Comparison of ENCODE assay signal across 11 cellular contexts in genomic region chr6:15897063-15897934, GRCh38.
DNase-seq lines count a peak whose midpoint lies in the region; ATAC-seq, FAIRE-seq and TF ChIP-seq lines count a peak whose summit lies in the region.
"Had no signal": no experiment of that assay in that cellular context is flagged by ENCODE, and none has a peak within 500 bp of the region (broad histone marks: within the 10 kb centered on the region; RNA-seq: fewer than 3 reads in every experiment).

No MANE protein-coding gene starts in this region.

- DNase-seq in GM12878 (ENCODE audit: low read depth, low spot score) (no peak), right lobe of liver (peak in 2 of 3 donors; percentile 27 to 55), stromal cell of bone marrow (ENCODE audit: low read depth) (peak; percentile 58), KG1 (lab: John Stamatoyannopoulos, UW) (no peak), SKM-1 treated with dmso at 0.1 percent for 144 hours (lab: John Stamatoyannopoulos, UW; ENCODE audit: unreplicated experiment) (no peak)
- no peak for DNase-seq in activated CD4-positive, CD25-positive, alpha-beta regulatory T cell treated with anti-CD3 and anti-CD28 coated beads, Interleukin-2, amount 50 U/mL, for 72 hours
- DNase-seq: stimulated activated naive CD8-positive, alpha-beta T cell treated with anti-CD3 and anti-CD28 coated beads, Interleukin-15, amount 100 ng/mL, for 72 hours had no signal

- H3K9ac ChIP-seq in HUES6 (ENCODE audit: low read length) (no peak overlapping the region), GM12878 (ENCODE audit: control insufficient read depth, insufficient read depth, low read length) (no peak overlapping the region)

- H3K36me3 ChIP-seq in HUES6 (ENCODE audit: control insufficient read depth, insufficient read depth, low read length) = no peaks in the 10 kb centered on the region
- no peaks in the 10 kb centered on the region for H3K36me3 ChIP-seq in GM12878 (ENCODE audit: control insufficient read depth in 2 of 2, insufficient read depth in 2 of 2, low read length in 1 of 2)
- H3K36me3 ChIP-seq in right lobe of liver = no peaks in the 10 kb centered on the region
- H3K36me3 ChIP-seq: prostate gland had no signal

- POLR2A ChIA-PET in GM12878 (lab: Charles Lee) = interaction anchor here (0.6 to 5.5 kb wide), 11 partner anchors 9 to 232 kb away, joined by 3 to 53 read pairs (median 4); partner anchors contain the start of gene MYLIP

- TF ChIP-seq EP300 in GM12878 (IDR thresholded peaks at IDR 0.05; ENCODE audit: borderline replicate concordance in 1 of 2, control insufficient read depth in 1 of 2, low read depth in 2 of 2, low read length in 2 of 2) = no peak

- H3K27ac ChIP-seq in HUES6 (ENCODE audit: low read depth, low read length) = peak overlapping the region; percentile 4; the same call in 1 of the 2 replicates
- H3K27ac ChIP-seq in GM12878 (ENCODE audit: control insufficient read depth, insufficient read depth) = peak overlapping the region; percentile 55
- H3K27ac ChIP-seq in right lobe of liver = no peak overlapping the region
- H3K27ac ChIP-seq: prostate gland had no signal

- FAIRE-seq in GM12878 (lab: Jason Lieb, UNC) = no peak

- no peak overlapping the region; the same call in none of the 2 replicates for H3K4me2 ChIP-seq in GM12878 (ENCODE audit: control insufficient read depth, insufficient read depth)

- RAD21 ChIA-PET in GM12878 (lab: Charles Lee; ENCODE audit: unreplicated experiment) = interaction anchor here (0.8 to 11.6 kb wide), 19 partner anchors 8 to 286 kb away, joined by 3 to 220 read pairs (median 7); partner anchors contain the start of gene MYLIP

- BruUV-seq in GM12878 (replicated peaks; lab: Mats Ljungman, UMichigan) = no TSS peak

- intact Hi-C loops in GM12878 (cut with micrococcal nuclease; ENCODE audit: unreplicated experiment) (no loop called here), right lobe of liver (cut with DNase I) (no loop called here)

- CTCF ChIA-PET in GM12878 (lab: Yijun Ruan, JAX) = interaction anchor here (0.9 to 4.5 kb wide), 11 partner anchors 9 to 272 kb away, joined by 3 to 26 read pairs (median 4); no protein-coding TSS in a partner anchor

- in situ Hi-C loops in GM12878 (cut with MboI) = no loop called here

- H3K79me2 ChIP-seq in GM12878 (ENCODE audit: control insufficient read depth, insufficient read depth, low read length) = no peaks in the 10 kb centered on the region

- 40% methylated on average over 8 of the region's 8 CpGs for WGBS in GM12878 (ENCODE audit: insufficient coverage, insufficient replicate concordance, low lambda C conversion rate, missing lambda C conversion rate)
- WGBS in right lobe of liver (ENCODE audit: insufficient coverage, low coverage, low lambda C conversion rate, missing lambda C conversion rate) = 25% methylated on average over 7 of the region's 8 CpGs

- peaks cover 46% of the 10 kb centered on the region for H3K4me1 ChIP-seq in HUES6 (ENCODE audit: control insufficient read depth, insufficient read depth, low read length)
- peaks cover 36% of the 10 kb centered on the region for H3K4me1 ChIP-seq in GM12878 (ENCODE audit: control insufficient read depth, insufficient read depth, low read length)
- H3K4me1 ChIP-seq in right lobe of liver = peaks cover 0 to 11% (median 0%) of the 10 kb centered on the region in 4 donors
- H3K4me1 ChIP-seq: prostate gland had no signal

- TF ChIP-seq RAD21 in GM12878 (IDR thresholded peaks at IDR 0.05; ENCODE audit: insufficient read depth, low read depth, low read length) = no peak

- SMC1A ChIA-PET in GM12878 (lab: Charles Lee; ENCODE audit: uncharacterized antibody, unreplicated experiment) = interaction anchor here (0.8 to 12.8 kb wide), 24 partner anchors 7 to 286 kb away, joined by 3 to 198 read pairs (median 6); partner anchors contain the start of gene MYLIP

- no peak overlapping the region for H3K4me3 ChIP-seq in HUES6 (ENCODE audit: low read depth, low read length)
- no peak overlapping the region for H3K4me3 ChIP-seq in GM12878
- H3K4me3 ChIP-seq in right lobe of liver = peak overlapping the region in 1 of 3 donors; percentile 12
- H3K4me3 ChIP-seq: prostate gland had no signal

- TF ChIP-seq CTCF in GM12878 (IDR thresholded peaks at IDR 0.05 in 2 of 3, conservative IDR thresholded peaks at IDR 0.05 in 1 of 3; ENCODE audit: control insufficient read depth in 2 of 3, extremely low read depth in 1 of 3, insufficient read depth in 1 of 3, low read depth in 3 of 3, low read length in 3 of 3) (no peak), right lobe of liver (IDR thresholded peaks at IDR 0.05) (no peak)

- TF ChIP-seq POLR2A in GM12878 (IDR thresholded peaks at IDR 0.05; ENCODE audit: low read depth, low read length) = no peak
- no peak for TF ChIP-seq POLR2A in right lobe of liver (IDR thresholded peaks at IDR 0.05)

- peak overlapping the region; percentile 78 for H2AFZ ChIP-seq in GM12878 (ENCODE audit: control insufficient read depth, low read depth, low read length)

- no peaks in the 10 kb centered on the region for H4K20me1 ChIP-seq in GM12878 (ENCODE audit: control insufficient read depth, insufficient read depth)

- peak; percentile 13; the same call in 1 of the 3 replicates for ATAC-seq in GM12878
- peak; percentile 88 to 93 (median 90) for ATAC-seq in right lobe of liver
- no peak for ATAC-seq in HG02870 (IDR thresholded peaks at IDR 0.05; ENCODE audit: unreplicated experiment)
- ATAC-seq: HCT116; stimulated activated naive CD8-positive, alpha-beta T cell treated with anti-CD3 and anti-CD28 coated beads, Interleukin-15, amount 100 ng/mL, for 72 hours had no signal

- H3K9me3 ChIP-seq in HUES6 (ENCODE audit: control insufficient read depth, insufficient read depth, low read depth, low read length) (peaks cover 5% of the 10 kb centered on the region; the same call in 1 of the 2 replicates), GM12878 (replicated peaks; ENCODE audit: control insufficient read depth, insufficient read depth, low read length) (peaks cover 3% of the 10 kb centered on the region; the same call in 2 of the 3 replicates), right lobe of liver (no peaks in the 10 kb centered on the region)
- H3K9me3 ChIP-seq: prostate gland had no signal

- H3K27me3 ChIP-seq in HUES6 (ENCODE audit: control insufficient read depth, insufficient read depth, low read length) (no peaks in the 10 kb centered on the region), GM12878 (replicated peaks in 1 of 2; ENCODE audit: control insufficient read depth in 2 of 2, insufficient read depth in 2 of 2, low read length in 1 of 2) (no peaks in the 10 kb centered on the region), right lobe of liver (no peaks in the 10 kb centered on the region)

TF ChIP-seq in GM12878, 131 proteins besides CTCF, POLR2A, EP300 and RAD21 (continues in another document):
- TF ChIP-seq, protein P1, sequence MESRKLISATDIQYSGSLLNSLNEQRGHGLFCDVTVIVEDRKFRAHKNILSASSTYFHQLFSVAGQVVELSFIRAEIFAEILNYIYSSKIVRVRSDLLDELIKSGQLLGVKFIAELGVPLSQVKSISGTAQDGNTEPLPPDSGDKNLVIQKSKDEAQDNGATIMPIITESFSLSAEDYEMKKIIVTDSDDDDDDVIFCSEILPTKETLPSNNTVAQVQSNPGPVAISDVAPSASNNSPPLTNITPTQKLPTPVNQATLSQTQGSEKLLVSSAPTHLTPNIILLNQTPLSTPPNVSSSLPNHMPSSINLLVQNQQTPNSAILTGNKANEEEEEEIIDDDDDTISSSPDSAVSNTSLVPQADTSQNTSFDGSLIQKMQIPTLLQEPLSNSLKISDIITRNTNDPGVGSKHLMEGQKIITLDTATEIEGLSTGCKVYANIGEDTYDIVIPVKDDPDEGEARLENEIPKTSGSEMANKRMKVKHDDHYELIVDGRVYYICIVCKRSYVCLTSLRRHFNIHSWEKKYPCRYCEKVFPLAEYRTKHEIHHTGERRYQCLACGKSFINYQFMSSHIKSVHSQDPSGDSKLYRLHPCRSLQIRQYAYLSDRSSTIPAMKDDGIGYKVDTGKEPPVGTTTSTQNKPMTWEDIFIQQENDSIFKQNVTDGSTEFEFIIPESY (IDR thresholded peaks at IDR 0.05) = no peak
- TF ChIP-seq MTA3 (IDR thresholded peaks at IDR 0.05; ENCODE audit: borderline replicate concordance, low read length) (no peak), PML (IDR thresholded peaks at IDR 0.05; ENCODE audit: low read length) (no peak), TCF3 (IDR thresholded peaks at IDR 0.05; ENCODE audit: borderline replicate concordance, insufficient read depth, low read depth, low read length) (no peak), POU2F2 (IDR thresholded peaks at IDR 0.05; ENCODE audit: borderline replicate concordance, low read depth, low read length) (no peak), ZSCAN29 (IDR thresholded peaks at IDR 0.05) (0 out of 2 replicates have a peak, but pooled peaks have one; percentile 37), BACH1 (IDR thresholded peaks at IDR 0.05; ENCODE audit: borderline replicate concordance) (no peak), EED (IDR thresholded peaks at IDR 0.05; ENCODE audit: low read depth) (peak; percentile 43; the same call in 1 of the 2 replicates), BHLHE40 (IDR thresholded peaks at IDR 0.05; ENCODE audit: borderline replicate concordance in 1 of 2, low read depth in 2 of 2, low read length in 1 of 2) (peak; percentile 73 to 82; a peak in 3 of 4 replicates), ATF7 (IDR thresholded peaks at IDR 0.05; ENCODE audit: low read depth) (no peak), KLF5 (IDR thresholded peaks at IDR 0.05; ENCODE audit: partially characterized antibody) (no peak), SP1 (IDR thresholded peaks at IDR 0.05; ENCODE audit: low read depth, low read length) (no peak), ZNF217 (IDR thresholded peaks at IDR 0.05) (no peak), CREB1 (IDR thresholded peaks at IDR 0.05; ENCODE audit: low read depth) (no peak), USF1 (IDR thresholded peaks at IDR 0.05; ENCODE audit: borderline replicate concordance, extremely low read length, insufficient read depth, low read depth, low read length) (peak; percentile 15)

Comparison
In these comparisons a context has a peak if more than half of its experiments do, and no peak if none do; other contexts are left out.
1. H3K27ac ChIP-seq: peak in HUES6 (single experiment) and GM12878 (single experiment); none in right lobe of liver (0 of 3).
2. DNase-seq: peak in right lobe of liver (2 of 3) and stromal cell of bone marrow (single experiment); none in GM12878 (single experiment), KG1 (single experiment), activated CD4-positive, CD25-positive, alpha-beta regulatory T cell treated with anti-CD3 and anti-CD28 coated beads, Interleukin-2, amount 50 U/mL, for 72 hours (single experiment) and SKM-1 treated with dmso at 0.1 percent for 144 hours (single experiment).